ENCODE assay signal across 10 cellular contexts in the genomic region with DNA sequence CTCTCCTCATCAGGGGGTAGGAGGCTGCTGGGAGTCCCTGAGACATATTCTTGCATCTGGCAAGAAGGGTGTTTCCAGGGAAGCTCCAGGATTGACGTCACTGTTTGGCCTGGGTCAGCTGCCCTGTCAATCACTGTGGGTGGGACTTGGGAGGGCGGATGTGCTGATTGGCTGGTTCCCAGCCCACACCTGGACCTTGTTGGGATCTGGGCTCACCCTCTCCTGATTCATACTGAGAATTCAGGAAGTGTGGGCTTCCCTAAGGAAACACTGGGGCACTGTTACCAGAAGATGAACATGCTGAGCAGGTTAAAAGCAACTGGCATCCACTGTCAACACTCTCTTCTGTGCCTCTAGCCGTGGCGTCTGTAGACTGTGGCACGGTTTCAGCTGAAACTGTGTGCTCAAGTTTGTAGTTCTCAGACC. TPM values are rescaled to one million over a fixed set of nuclear protein-coding genes. Genes with fewer than 3 reads are reported as not detected.
DNase-seq lines count a peak whose midpoint lies in the region; ATAC-seq and TF ChIP-seq lines count a peak whose summit lies in the region.
"Had no signal": no experiment of that assay in that cellular context is flagged by ENCODE, and none has a peak within 500 bp of the region (broad histone marks: within the 10 kb centered on the region; RNA-seq: fewer than 3 reads in every experiment).

No MANE protein-coding gene starts in this region.

- H3K4me1 ChIP-seq in esophagus muscularis mucosa (peaks cover 0 to 13% (median 5%) of the 10 kb centered on the region in 4 donors), aorta (ENCODE audit: control insufficient read depth in 1 of 2, insufficient read depth in 2 of 2, low read length in 2 of 2) (no peaks in the 10 kb centered on the region)

- no peak for ATAC-seq in aorta (ENCODE audit: low FRiP score)

- WGBS in esophagus muscularis mucosa, result 60% methylated on average over 5 of the region's 5 CpGs
- WGBS in aorta, 2 donors, result 30 to 41% methylated on average over 5 of the region's 5 CpGs

- H3K27ac ChIP-seq in esophagus muscularis mucosa (replicated peaks in 1 of 4) (no peak overlapping the region), aorta (ENCODE audit: low read depth in 1 of 2, low read length in 2 of 2) (no peak overlapping the region)

- H3K36me3 ChIP-seq in esophagus muscularis mucosa (no peaks in the 10 kb centered on the region), aorta (ENCODE audit: control insufficient read depth in 1 of 2, insufficient read depth in 2 of 2, low read length in 1 of 2) (no peaks in the 10 kb centered on the region)

- no peaks in the 10 kb centered on the region for H3K9me3 ChIP-seq in esophagus muscularis mucosa
- no peaks in the 10 kb centered on the region for H3K9me3 ChIP-seq in aorta (ENCODE audit: control insufficient read depth, low read length)

- DNase-seq in ELF-1 (ENCODE audit: low read depth, low spot score) (peak; percentile 92), NCI-H510A (lab: John Stamatoyannopoulos, UW) (peak; percentile 22), esophagus muscularis mucosa (ENCODE audit: extremely low spot score) (peak; percentile 55), myocyte (ENCODE audit: low read depth) (peak; percentile 67), aorta (no peak), activated gamma-delta T cell (lab: John Stamatoyannopoulos, UW) (no peak)
- DNase-seq in effector CD4-positive, alpha-beta T cell, result no peak
- DNase-seq in activated effector memory CD4-positive, alpha-beta T cell treated with anti-CD3 and anti-CD28 coated beads, Interleukin-2, amount 50 U/mL, for 16 hours, result no peak
- DNase-seq: DMS 273 treated with DMSO at 0.1 percent for 48 hours, NCI-H1930 had no signal

- TF ChIP-seq EP300 in esophagus muscularis mucosa (IDR thresholded peaks at IDR 0.05), result no peak

- H3K27me3 ChIP-seq in esophagus muscularis mucosa, result no peaks in the 10 kb centered on the region
- H3K27me3 ChIP-seq in aorta (ENCODE audit: control insufficient read depth in 1 of 2, insufficient read depth in 2 of 2, low read length in 1 of 2), result peaks cover 0 to 1% of the 10 kb centered on the region in 2 donors

- no peak for TF ChIP-seq POLR2A in esophagus muscularis mucosa (IDR thresholded peaks at IDR 0.05; ENCODE audit: low read depth)

- intact Hi-C loops in esophagus muscularis mucosa (cut with DNase I) (no loop called here), aorta (cut with DNase I) (no loop called here)

- H3K4me3 ChIP-seq in esophagus muscularis mucosa (peak overlapping the region in 1 of 4 donors; percentile 3), aorta (ENCODE audit: low read length in 2 of 2) (no peak overlapping the region)

- TF ChIP-seq CTCF in esophagus muscularis mucosa (IDR thresholded peaks at IDR 0.05), result no peak

RNA-seq across cellular contexts. Expression of gene CDH26, which starts 36.5 kb away (rescaled TPM):
- 1 to 10 TPM in 1 of 4 donors, under 1 TPM in 3; 0.39 to 1.3 (median 0.82) TPM for total RNA-seq in esophagus muscularis mucosa
- total RNA-seq in myocyte, result 0.10 and 0.19 TPM in 2 replicates
- polyA plus RNA-seq in myocyte (2012), result 0.33 TPM
- 1 to 10 TPM; 2.8 to 4.5 TPM for total RNA-seq in aorta
- 1 to 10 TPM in 1 of 2 donors, not detected in 1; 1.2 TPM for polyA plus RNA-seq in aorta

RNA-seq across cellular contexts. Expression of gene FAM217B, which starts 54.5 kb away (rescaled TPM):
- total RNA-seq in esophagus muscularis mucosa (10 to 100 TPM in 2 of 4 donors, 1 to 10 TPM in 2; 6.0 to 14.1 (median 9.0) TPM), myocyte (8.2 and 10.0 TPM in 2 replicates), aorta (10 to 100 TPM in 1 of 2 donors, 1 to 10 TPM in 1; 8.7 to 16.6 TPM)
- polyA plus RNA-seq in myocyte (2012), result 2.7 TPM
- 1 to 10 TPM; 5.4 to 5.6 TPM for polyA plus RNA-seq in aorta

RNA-seq across cellular contexts. Expression of gene PPP1R3D, which starts 54.6 kb away (rescaled TPM):
- 10 to 100 TPM in 3 of 4 donors, 1 to 10 TPM in 1; 7.9 to 18.1 (median 11.4) TPM for total RNA-seq in esophagus muscularis mucosa
- total RNA-seq in myocyte, result 6.7 and 7.3 TPM in 2 replicates
- polyA plus RNA-seq in myocyte (2012), result 2.4 TPM
- total RNA-seq in aorta, result 1 to 10 TPM; 8.0 to 8.3 TPM
- 1 to 10 TPM; 2.5 to 4.4 TPM for polyA plus RNA-seq in aorta

Comparison
In these comparisons a context has a peak if more than half of its experiments do, and no peak if none do; other contexts are left out.
1. DNase-seq: peak in ELF-1 (single experiment), NCI-H510A (single experiment), esophagus muscularis mucosa (single experiment) and myocyte (single experiment); none in aorta (0 of 2), effector CD4-positive, alpha-beta T cell (single experiment), activated gamma-delta T cell (single experiment) and activated effector memory CD4-positive, alpha-beta T cell treated with anti-CD3 and anti-CD28 coated beads, Interleukin-2, amount 50 U/mL, for 16 hours (single experiment).